22 cellular contexts compared by ENCODE assay signal in the genomic region with DNA sequence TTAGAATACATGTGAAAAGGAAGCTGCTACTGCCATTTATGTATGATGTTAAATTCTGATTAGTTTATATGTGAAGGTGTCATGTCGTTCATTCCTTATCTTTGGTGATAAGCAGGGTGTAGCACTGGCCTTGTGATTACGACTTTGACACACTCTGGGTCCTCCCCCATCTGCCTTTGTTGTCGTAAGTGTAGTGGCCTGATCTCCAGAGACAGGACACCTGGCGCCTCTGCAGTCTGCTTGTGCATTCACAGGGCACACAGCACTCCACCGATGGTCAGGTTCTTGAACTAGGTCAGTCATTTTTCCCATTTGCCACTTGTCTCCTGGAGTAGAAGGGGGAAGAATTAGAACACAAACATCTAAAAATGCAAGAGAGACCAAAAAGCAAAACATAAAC.
DNase-seq lines count a peak whose midpoint lies in the region; ATAC-seq, FAIRE-seq and TF ChIP-seq lines count a peak whose summit lies in the region.
"Had no signal": no experiment of that assay in that cellular context is flagged by ENCODE, and none has a peak within 500 bp of the region (broad histone marks: within the 10 kb centered on the region; RNA-seq: fewer than 3 reads in every experiment).

No MANE protein-coding gene starts in this region.

- no peak for FAIRE-seq in HTR-8/SVneo (lab: Jason Lieb, UNC)
- FAIRE-seq: GM19239, H1 had no signal

- no peak for ATAC-seq in GM18505 (IDR thresholded peaks at IDR 0.05; ENCODE audit: unreplicated experiment)
- ATAC-seq: HCT116, Right ventricle myocardium inferior had no signal

- H3K9me3 Mint-ChIP-seq in glutamatergic neuron (ENCODE audit: unreplicated experiment), result peaks cover 2% of the 10 kb centered on the region

- no peak overlapping the region for H3K4me3 Mint-ChIP-seq in glutamatergic neuron (ENCODE audit: unreplicated experiment)
- H3K4me3 Mint-ChIP-seq: CD4-positive, alpha-beta T cell had no signal

- peak; percentile 43 for DNase-seq in DMS53 treated with DMSO at 0.1 percent for 48 hours (lab: John Stamatoyannopoulos, UW; ENCODE audit: unreplicated experiment)
- DNase-seq in NCI-H774 (lab: John Stamatoyannopoulos, UW), result peak; percentile 19
- no peak for DNase-seq in glutamatergic neuron
- no peak for DNase-seq in SJCRH30
- DNase-seq in HTR-8/SVneo (ENCODE audit: insufficient read length, low spot score), result no peak
- DNase-seq: CD4-positive, alpha-beta T cell; COR-L47; DMS 273 treated with DMSO at 0.1 percent for 48 hours; MM.1S; NCI-H1048; NCI-H1417 treated with DMSO at 0.1 percent for 48 hours; NCI-H187 treated with DMSO at 0.1 percent for 48 hours; NCI-H2227 treated with DMSO at 0.1 percent for 48 hours; NCI-H510A; SW 1271 had no signal

- H3K36me3 Mint-ChIP-seq in glutamatergic neuron (ENCODE audit: unreplicated experiment), result peaks cover 19% of the 10 kb centered on the region

- H3K4me1 ChIP-seq in neutrophil (ENCODE audit: control insufficient read depth in 1 of 2, insufficient read depth in 1 of 2, low read depth in 1 of 2, low read length in 1 of 2), result peaks cover 67 to 71% of the 10 kb centered on the region in 2 experiments
- H3K4me1 ChIP-seq in SJCRH30, result no peaks in the 10 kb centered on the region

- peaks cover 10% of the 10 kb centered on the region for H3K4me1 Mint-ChIP-seq in glutamatergic neuron (ENCODE audit: low read depth, unreplicated experiment)

- H3K36me3 ChIP-seq in neutrophil (no peaks in the 10 kb centered on the region), SJCRH30 (no peaks in the 10 kb centered on the region)

- H3K9me3 ChIP-seq in neutrophil (no peaks in the 10 kb centered on the region), SJCRH30 (replicated peaks) (no peaks in the 10 kb centered on the region)

- H3K27ac Mint-ChIP-seq in glutamatergic neuron (ENCODE audit: unreplicated experiment), result peak overlapping the region; percentile 30
- H3K27ac Mint-ChIP-seq: CD4-positive, alpha-beta T cell had no signal

- H3K4me3 ChIP-seq in neutrophil (ENCODE audit: low read depth in 1 of 2, low read length in 1 of 2) (no peak overlapping the region), SJCRH30 (no peak overlapping the region)
- H3K4me3 ChIP-seq: SK-N-MC had no signal

- H3K27me3 ChIP-seq in neutrophil, result no peaks in the 10 kb centered on the region
- no peaks in the 10 kb centered on the region for H3K27me3 ChIP-seq in SJCRH30

- TF ChIP-seq CTCF in glutamatergic neuron (IDR thresholded peaks at IDR 0.05; ENCODE audit: partially characterized antibody, unreplicated experiment), result no peak
- no peak for TF ChIP-seq CTCF in neutrophil (IDR thresholded peaks at IDR 0.05)

- no peak for TF ChIP-seq POLR2A in GM18505 (IDR thresholded peaks at IDR 0.05; ENCODE audit: borderline replicate concordance, extremely low read depth, insufficient read depth, insufficient read length)

- peak overlapping the region; percentile 60 for H3K27ac ChIP-seq in neutrophil
- no peak overlapping the region for H3K27ac ChIP-seq in SJCRH30
- H3K27ac ChIP-seq: SK-N-MC had no signal

- H3K27me3 Mint-ChIP-seq in glutamatergic neuron (ENCODE audit: unreplicated experiment), result no peaks in the 10 kb centered on the region
- H3K27me3 Mint-ChIP-seq: CD4-positive, alpha-beta T cell had no signal

Comparison
In these comparisons a context has a peak if more than half of its experiments do, and no peak if none do; other contexts are left out.
1. DNase-seq: peak in DMS53 treated with DMSO at 0.1 percent for 48 hours (single experiment) and NCI-H774 (single experiment); none in glutamatergic neuron (single experiment), SJCRH30 (0 of 2) and HTR-8/SVneo (single experiment).